ENCODE assay signal across 8 cellular contexts in genomic region chr1:113760102-113760804, GRCh38. TPM values are rescaled to one million over a fixed set of nuclear protein-coding genes. Genes with fewer than 3 reads are reported as not detected.
DNase-seq lines count a peak whose midpoint lies in the region; ATAC-seq and TF ChIP-seq lines count a peak whose summit lies in the region.

No MANE protein-coding gene starts in this region.

- H3K9me3 ChIP-seq in T-helper 17 cell (ENCODE audit: control insufficient read depth, low read length, poor library complexity, severe bottlenecking) (no peaks in the 10 kb centered on the region), spleen (no peaks in the 10 kb centered on the region)

- H3K36me3 ChIP-seq in spleen = peaks cover 0 to 36% (median 11%) of the 10 kb centered on the region in 6 donors

- H3K27me3 Mint-ChIP-seq in T-helper 17 cell = no peaks in the 10 kb centered on the region

- peak overlapping the region; percentile 93 for H3K4me3 ChIP-seq in fibroblast of villous mesenchyme (ENCODE audit: low read depth, low read length)
- peak overlapping the region in 7 of 8 donors; percentile 80 to 99 (median 95) for H3K4me3 ChIP-seq in spleen

- intact Hi-C loops in spleen (cut with DNase I; ENCODE audit: low total_unique reads) (loop anchor here (10.0 kb wide), 1 partner anchor 55 kb away; the partner anchor contains the start of gene RSBN1), left colon (cut with DNase I, micrococcal nuclease) (no loop called here)

- peak; percentile 28 for DNase-seq in NCI-H146 (lab: John Stamatoyannopoulos, UW)
- DNase-seq in NCI-H146 treated with DMSO at 0.1 percent for 48 hours (lab: John Stamatoyannopoulos, UW; ENCODE audit: unreplicated experiment) = no peak
- no peak for DNase-seq in T-helper 17 cell
- no peak for DNase-seq in fibroblast of villous mesenchyme (ENCODE audit: low read depth)
- DNase-seq in spleen = no peak
- no peak for DNase-seq in left colon
- DNase-seq in GDM1 (lab: John Stamatoyannopoulos, UW) = no peak
- DNase-seq in central memory CD4-positive, alpha-beta T cell = no peak

- peak overlapping the region; percentile 92 to 99 (median 96) for H3K27ac ChIP-seq in spleen

- H3K4me3 Mint-ChIP-seq in T-helper 17 cell = peak overlapping the region; percentile 97

- WGBS in spleen, 5 donors = 57 to 71% (median 62%) methylated on average over 20 of the region's 20 CpGs

- H3K4me1 Mint-ChIP-seq in T-helper 17 cell = peaks cover 21% of the 10 kb centered on the region

- peaks cover 7% of the 10 kb centered on the region for H3K36me3 Mint-ChIP-seq in T-helper 17 cell (ENCODE audit: low read depth)

- no peak for TF ChIP-seq POLR2A in spleen (IDR thresholded peaks at IDR 0.05)

- H3K27ac Mint-ChIP-seq in T-helper 17 cell = peak overlapping the region; percentile 91

- peaks cover 10 to 47% (median 20%) of the 10 kb centered on the region in 6 donors for H3K4me1 ChIP-seq in spleen

- TF ChIP-seq CTCF in fibroblast of villous mesenchyme (IDR thresholded peaks at IDR 0.05; ENCODE audit: insufficient read depth, low read depth, low read length) (no peak), spleen (IDR thresholded peaks at IDR 0.05 in 8 of 11, conservative IDR thresholded peaks at IDR 0.05 in 3 of 11) (no peak)

- ATAC-seq in T-helper 17 cell (no peak), left colon (no peak)

- H3K27me3 ChIP-seq in spleen (replicated peaks in 1 of 7) = no peaks in the 10 kb centered on the region

RNA-seq across cellular contexts. Expression of gene PHTF1, which starts 1.0 kb away (rescaled TPM):
- total RNA-seq in T-helper 17 cell (10 to 100 TPM; 14.7 to 17.9 TPM), fibroblast of villous mesenchyme (36.4 and 47.5 TPM in 2 replicates), spleen (10 to 100 TPM; 18.3 to 47.6 (median 25.9) TPM), left colon (1 to 10 TPM; 7.3 to 9.2 TPM)
- 1 to 10 TPM; 5.6 to 9.0 (median 7.4) TPM for polyA plus RNA-seq in spleen

RNA-seq across cellular contexts. Expression of gene RSBN1, which starts 52.0 kb away (rescaled TPM):
- total RNA-seq in T-helper 17 cell (10 to 100 TPM; 40.1 to 45.8 TPM), fibroblast of villous mesenchyme (11.0 and 12.1 TPM in 2 replicates), spleen (10 to 100 TPM; 24.2 to 34.0 (median 29.1) TPM), left colon (10 to 100 TPM; 23.6 to 28.5 TPM)
- 1 to 10 TPM; 5.4 to 7.0 (median 6.0) TPM for polyA plus RNA-seq in spleen
